8 cellular contexts compared by ENCODE assay signal in the genomic region with DNA sequence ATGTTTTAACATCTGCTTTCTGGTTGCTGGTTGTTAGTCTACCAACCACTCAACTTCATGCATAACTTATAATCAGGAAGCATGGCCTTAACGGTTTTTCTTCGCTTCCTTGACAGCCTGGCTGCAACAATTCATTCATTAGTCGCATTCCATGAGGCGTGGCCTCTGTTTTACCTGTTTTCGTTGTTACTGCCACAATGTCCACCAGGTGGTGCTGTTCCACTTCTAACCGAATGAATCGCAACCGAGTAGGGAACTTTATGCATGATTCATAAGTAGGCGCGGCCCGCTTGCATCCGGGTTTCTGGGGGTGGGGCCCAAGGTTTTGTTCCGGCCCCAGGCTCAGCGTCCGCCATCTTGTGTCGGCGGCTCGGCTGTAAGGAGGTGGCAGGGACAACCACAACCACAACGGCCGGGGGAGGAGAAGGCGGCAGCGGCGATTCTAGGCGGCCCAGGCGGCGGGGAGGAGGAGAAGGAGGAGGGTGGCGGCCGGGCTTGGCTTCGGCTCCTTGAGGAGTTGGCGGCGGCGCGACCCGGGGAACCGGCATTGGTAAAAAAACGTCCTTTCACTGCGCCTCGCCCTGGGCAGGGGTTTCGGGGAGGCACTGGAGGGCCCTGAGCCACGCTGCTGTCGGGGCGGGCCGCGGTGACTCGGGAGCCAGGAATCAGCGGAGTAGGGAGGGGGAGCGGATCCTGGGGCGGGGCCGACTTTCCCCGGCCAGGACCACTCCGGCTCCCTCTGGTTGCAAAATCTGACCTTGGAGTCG. TPM values are rescaled to one million over a fixed set of nuclear protein-coding genes. Genes with fewer than 3 reads are reported as not detected.
DNase-seq lines count a peak whose midpoint lies in the region; ATAC-seq and TF ChIP-seq lines count a peak whose summit lies in the region.

TSS of gene UBA1 (plus strand) at position 355 of the 767 bp plus-strand sequence. CDS start 4,974 bp downstream, outside the sequence.

- H3K9me3 Mint-ChIP-seq in activated T-cell treated with anti-CD3 and anti-CD28 coated beads, Interleukin-2, amount 50 U/mL, for 24 hours, result no peaks in the 10 kb centered on the region

- peaks cover 82% of the 10 kb centered on the region for H3K36me3 Mint-ChIP-seq in activated T-cell treated with anti-CD3 and anti-CD28 coated beads, Interleukin-2, amount 50 U/mL, for 24 hours (ENCODE audit: low read depth)

- peaks cover 73% of the 10 kb centered on the region for H3K4me1 Mint-ChIP-seq in activated T-cell treated with anti-CD3 and anti-CD28 coated beads, Interleukin-2, amount 50 U/mL, for 24 hours (ENCODE audit: low read depth)

- peaks cover 0 to 21% of the 10 kb centered on the region in 2 donors for H3K27me3 ChIP-seq in muscle layer of colon (ENCODE audit: control insufficient read depth in 1 of 2, insufficient read depth in 2 of 2, low read length in 2 of 2)

- peak; percentile 82 for ATAC-seq in GM21717 (IDR thresholded peaks at IDR 0.05; ENCODE audit: unreplicated experiment)

- H3K9me3 ChIP-seq in muscle layer of colon (ENCODE audit: low read length), result no peaks in the 10 kb centered on the region

- peak within 1 kb of the TSS; percentile 98 for H3K27ac Mint-ChIP-seq in activated T-cell treated with anti-CD3 and anti-CD28 coated beads, Interleukin-2, amount 50 U/mL, for 24 hours

- H3K27me3 Mint-ChIP-seq in activated T-cell treated with anti-CD3 and anti-CD28 coated beads, Interleukin-2, amount 50 U/mL, for 24 hours, result peaks cover 3% of the 10 kb centered on the region

- peaks cover 9% of the 10 kb centered on the region for H3K36me3 ChIP-seq in muscle layer of colon (ENCODE audit: insufficient read depth, low read length)

- H3K9ac ChIP-seq in muscle layer of colon (ENCODE audit: low read length), result peak within 1 kb of the TSS; percentile 96

- peaks cover 42% of the 10 kb centered on the region for H3K4me1 ChIP-seq in muscle layer of colon (ENCODE audit: insufficient read depth, low read length)

- peak within 1 kb of the TSS; percentile 95 for H3K4me3 Mint-ChIP-seq in activated T-cell treated with anti-CD3 and anti-CD28 coated beads, Interleukin-2, amount 50 U/mL, for 24 hours

- TF ChIP-seq CTCF in epithelial cell of proximal tubule (conservative IDR thresholded peaks at IDR 0.05; ENCODE audit: low read depth, low read length), result peak; percentile 63

- DNase-seq in DMS53 (lab: John Stamatoyannopoulos, UW) (peak; percentile 97), KG1 (lab: John Stamatoyannopoulos, UW) (peak; percentile 88), epithelial cell of proximal tubule (ENCODE audit: low read depth) (peak; percentile 83)
- peak; percentile 95 for DNase-seq in activated T-cell treated with anti-CD3 and anti-CD28 coated beads, Interleukin-2, amount 50 U/mL, for 24 hours
- DNase-seq in stimulated activated CD8-positive, alpha-beta memory T cell treated with anti-CD3 and anti-CD28 coated beads, Interleukin-7, amount 100 ng/mL, for 24 hours (ENCODE audit: low read depth), result peak; percentile 79

- peak within 1 kb of the TSS; percentile 70 for H3K27ac ChIP-seq in muscle layer of colon (ENCODE audit: low read depth, low read length)

- H3K4me3 ChIP-seq in epithelial cell of proximal tubule (ENCODE audit: low read depth, low read length) (peak within 1 kb of the TSS; percentile 77), muscle layer of colon (ENCODE audit: low read depth in 1 of 2, low read length in 2 of 2) (peak within 1 kb of the TSS; percentile 63 to 88)

TF ChIP-seq in PFSK-1, 5 proteins besides CTCF, POLR2A, EP300 and RAD21:
- TF ChIP-seq TAF1 (IDR thresholded peaks at IDR 0.05; ENCODE audit: borderline replicate concordance, insufficient read depth, low read length) (peak; percentile 81; the same call in 1 of the 2 replicates), FOXP2 (optimal IDR thresholded peaks at IDR 0.05; ENCODE audit: borderline replicate concordance, extremely low read depth, extremely low read length, insufficient read depth) (no peak), POLR2AphosphoS5 (IDR thresholded peaks at IDR 0.05; ENCODE audit: low read depth, low read length) (peak; percentile 87)

RNA-seq across cellular contexts. Expression of gene UBA1, which starts in this region (rescaled TPM):
- 371 TPM for polyA plus RNA-seq in PFSK-1 (2012; ENCODE audit: insufficient read length, low read depth)
- 161 and 183 TPM in 2 replicates for total RNA-seq in epithelial cell of proximal tubule

Comparison
In these comparisons a context has a peak if more than half of its experiments do, and no peak if none do; other contexts are left out.
1. Peak in every context shown above with its lines: DNase-seq, ATAC-seq, H3K4me3 ChIP-seq and H3K27ac ChIP-seq.